ENCODE assay signal across 9 cellular contexts in genomic region chr4:153468587-153468986, GRCh38. TPM values are rescaled to one million over a fixed set of nuclear protein-coding genes. Genes with fewer than 3 reads are reported as not detected.
DNase-seq lines count a peak whose midpoint lies in the region; ATAC-seq and FAIRE-seq lines count a peak whose summit lies in the region.
"Had no signal": no experiment of that assay in that cellular context is flagged by ENCODE, and none has a peak within 500 bp of the region (broad histone marks: within the 10 kb centered on the region; RNA-seq: fewer than 3 reads in every experiment).

No MANE protein-coding gene starts in this region.

- H3K36me3 ChIP-seq in naive thymus-derived CD4-positive, alpha-beta T cell (ENCODE audit: control insufficient read depth in 2 of 3, insufficient read depth in 3 of 3, low read length in 3 of 3) = peaks cover 0 to 12% (median 0%) of the 10 kb centered on the region in 3 experiments

- ATAC-seq in HG02623 (IDR thresholded peaks at IDR 0.05; ENCODE audit: unreplicated experiment) (peak; percentile 17), Right ventricle myocardium superior (ENCODE audit: poor library complexity) (no peak)
- no peak for ATAC-seq in naive thymus-derived CD4-positive, alpha-beta T cell
- ATAC-seq: Panc1 had no signal

- H3K27me3 Mint-ChIP-seq in T-helper 1 cell treated with Interleukin-12 subunit alpha and Interleukin-12 subunit beta and Interleukin-4 antibody, amounts not matched to agents 30 μg/mL and 1 μg/mL, for 36 hours (ENCODE audit: low read depth) = no peaks in the 10 kb centered on the region
- no peaks in the 10 kb centered on the region for H3K27me3 Mint-ChIP-seq in naive thymus-derived CD4-positive, alpha-beta T cell

- H3K27ac ChIP-seq in naive thymus-derived CD4-positive, alpha-beta T cell (ENCODE audit: low read depth, low read length) = peak overlapping the region; percentile 91

- POLR2A ChIA-PET in naive thymus-derived CD4-positive, alpha-beta T cell (lab: Charles Lee) = interaction anchor here (0.7 to 10.5 kb wide), 15 partner anchors 10 to 105 kb away, joined by 3 to 122 read pairs (median 11); no protein-coding TSS in a partner anchor

- peak overlapping the region; percentile 92 for H3K4me3 Mint-ChIP-seq in T-helper 1 cell treated with Interleukin-12 subunit alpha and Interleukin-12 subunit beta and Interleukin-4 antibody, amounts not matched to agents 30 μg/mL and 1 μg/mL, for 36 hours
- H3K4me3 Mint-ChIP-seq in naive thymus-derived CD4-positive, alpha-beta T cell = peak overlapping the region; percentile 94 to 100 (median 96)

- no peaks in the 10 kb centered on the region for H3K27me3 ChIP-seq in naive thymus-derived CD4-positive, alpha-beta T cell (ENCODE audit: control insufficient read depth in 2 of 2, insufficient read depth in 2 of 2, low read length in 2 of 2)

- intact Hi-C loops in naive thymus-derived CD4-positive, alpha-beta T cell (cut with micrococcal nuclease) = loop anchor here (1.0 to 10.0 kb wide), 8 partner anchors 18 to 286 kb away; no protein-coding TSS in a partner anchor
- intact Hi-C loops in Right ventricle myocardium superior (cut with DNase I) = loop anchor here (5.0 to 10.0 kb wide), 3 partner anchors 66 to 124 kb away; partner anchors contain the start of gene MND1

- peaks cover 47 to 51% of the 10 kb centered on the region in 2 donors for H3K4me1 ChIP-seq in naive thymus-derived CD4-positive, alpha-beta T cell (ENCODE audit: control insufficient read depth in 2 of 2, insufficient read depth in 2 of 2, low read length in 2 of 2)

- DNase-seq in GM18507 (ENCODE audit: extremely low spot score, insufficient read length, low read depth) (no peak), NCI-H82 (lab: John Stamatoyannopoulos, UW) (no peak), Right ventricle myocardium superior (no peak), NCI-H2081 (lab: John Stamatoyannopoulos, UW) (no peak)
- DNase-seq in naive thymus-derived CD4-positive, alpha-beta T cell = peak in 3 of 9 donors; percentile 24 to 53 (median 38)
- no peak for DNase-seq in activated effector memory CD4-positive, alpha-beta T cell treated with Interleukin-2 at 50 U/mL for 16 hours

- H3K9me3 Mint-ChIP-seq in T-helper 1 cell treated with Interleukin-12 subunit alpha and Interleukin-12 subunit beta and Interleukin-4 antibody, amounts not matched to agents 30 μg/mL and 1 μg/mL, for 36 hours = no peaks in the 10 kb centered on the region
- peaks cover 0 to 4% (median 0%) of the 10 kb centered on the region in 11 donors for H3K9me3 Mint-ChIP-seq in naive thymus-derived CD4-positive, alpha-beta T cell

- H3K27ac Mint-ChIP-seq in T-helper 1 cell treated with Interleukin-12 subunit alpha and Interleukin-12 subunit beta and Interleukin-4 antibody, amounts not matched to agents 30 μg/mL and 1 μg/mL, for 36 hours = peak overlapping the region; percentile 93
- peak overlapping the region; percentile 93 to 99 (median 98) for H3K27ac Mint-ChIP-seq in naive thymus-derived CD4-positive, alpha-beta T cell

- no peaks in the 10 kb centered on the region for H3K9me3 ChIP-seq in naive thymus-derived CD4-positive, alpha-beta T cell (ENCODE audit: control insufficient read depth in 2 of 3, low read length in 3 of 3)

- peak; percentile 90 for FAIRE-seq in GM18507 (lab: Jason Lieb, UNC)

- CTCF ChIA-PET in naive thymus-derived CD4-positive, alpha-beta T cell (lab: Charles Lee) = interaction anchor here (0.6 to 3.4 kb wide), 13 partner anchors 15 to 471 kb away, joined by 3 to 35 read pairs (median 5); no protein-coding TSS in a partner anchor

- H3K36me3 Mint-ChIP-seq in T-helper 1 cell treated with Interleukin-12 subunit alpha and Interleukin-12 subunit beta and Interleukin-4 antibody, amounts not matched to agents 30 μg/mL and 1 μg/mL, for 36 hours (ENCODE audit: low read depth) = peaks cover 25% of the 10 kb centered on the region
- H3K36me3 Mint-ChIP-seq in naive thymus-derived CD4-positive, alpha-beta T cell = peaks cover 9 to 38% (median 17%) of the 10 kb centered on the region in 5 donors

- peaks cover 66% of the 10 kb centered on the region for H3K4me1 Mint-ChIP-seq in T-helper 1 cell treated with Interleukin-12 subunit alpha and Interleukin-12 subunit beta and Interleukin-4 antibody, amounts not matched to agents 30 μg/mL and 1 μg/mL, for 36 hours (ENCODE audit: low read depth)
- peaks cover 51 to 81% (median 67%) of the 10 kb centered on the region in 7 donors for H3K4me1 Mint-ChIP-seq in naive thymus-derived CD4-positive, alpha-beta T cell

- peak overlapping the region; percentile 72 for H3K4me3 ChIP-seq in naive thymus-derived CD4-positive, alpha-beta T cell (ENCODE audit: low read length)

RNA-seq across cellular contexts. Expression of gene TMEM131L, which starts 2.4 kb away (rescaled TPM):
- 100 to 1,000 TPM in 2 of 5 experiments, 10 to 100 TPM in 3; 45.8 to 111 (median 97.7) TPM for total RNA-seq in naive thymus-derived CD4-positive, alpha-beta T cell
- 10 to 100 TPM; 45.7 to 59.9 TPM for polyA plus RNA-seq in naive thymus-derived CD4-positive, alpha-beta T cell
- total RNA-seq in Right ventricle myocardium superior = 13.7 TPM
